In genomic region chr18:24894880-24895279, GRCh38 we compare ENCODE assay signal across 21 cellular contexts.
"Had no signal": no experiment of that assay in that cellular context is flagged by ENCODE, and none has a peak within 500 bp of the region (broad histone marks: within the 10 kb centered on the region; RNA-seq: fewer than 3 reads in every experiment).

No MANE protein-coding gene starts in this region.

- H3K9me3 ChIP-seq: gastrocnemius medialis, heart right ventricle, neutrophil, psoas muscle, right lobe of liver, testis, tibial nerve, upper lobe of right lung, vagina had no signal

- ATAC-seq: gastrocnemius medialis; heart right ventricle; psoas muscle; right lobe of liver; stimulated activated naive B cell treated with anti-CD40 and anti-IgM and Interleukin-4, amounts not matched to agents 10 μg/mL and 1 μg/mL and 100 μg/mL, for 72 hours; stimulated activated naive CD8-positive, alpha-beta T cell treated with anti-CD3 and anti-CD28 coated beads, Interleukin-15, amount 100 ng/mL, for 72 hours; upper lobe of right lung had no signal

- H3K4me3 ChIP-seq: coronary artery, gastrocnemius medialis, heart right ventricle, psoas muscle, right lobe of liver, testis, tibial nerve, upper lobe of right lung, vagina had no signal

- H3K27me3 ChIP-seq: gastrocnemius medialis, heart right ventricle, neutrophil, right lobe of liver, testis, tibial nerve, upper lobe of right lung, vagina had no signal

- DNase-seq: effector CD4-positive, alpha-beta T cell; endodermal cell; erythroblast; gastrocnemius medialis; heart right ventricle; hypothalamus; kidney glomerular epithelial cell; naive B cell; psoas muscle; retina; right lobe of liver; stimulated activated CD4-positive, alpha-beta T cell treated with anti-CD3 and anti-CD28 coated beads, Interleukin-2, amount 100 ng/mL, for 24 hours; stimulated activated CD4-positive, alpha-beta T cell treated with anti-CD3 and anti-CD28 coated beads, Interleukin-4, amount 100 ng/mL, for 4 hours; stimulated activated naive B cell treated with anti-CD40 and anti-IgM and Interleukin-4, amounts not matched to agents 10 μg/mL and 1 μg/mL and 100 μg/mL, for 72 hours; stimulated activated naive CD8-positive, alpha-beta T cell treated with anti-CD3 and anti-CD28 coated beads, Interleukin-15, amount 100 ng/mL, for 72 hours; testis; upper lobe of right lung had no signal

- H3K4me1 ChIP-seq: gastrocnemius medialis, heart right ventricle, psoas muscle, right lobe of liver, testis, tibial nerve, upper lobe of right lung, vagina had no signal

- H3K27ac ChIP-seq: coronary artery, gastrocnemius medialis, heart right ventricle, neutrophil, psoas muscle, right lobe of liver, testis, tibial nerve, upper lobe of right lung, vagina had no signal

- H3K36me3 ChIP-seq: gastrocnemius medialis, heart right ventricle, neutrophil, right lobe of liver, tibial nerve, upper lobe of right lung, vagina had no signal
